ENCODE assay signal across 8 cellular contexts in the genomic region with DNA sequence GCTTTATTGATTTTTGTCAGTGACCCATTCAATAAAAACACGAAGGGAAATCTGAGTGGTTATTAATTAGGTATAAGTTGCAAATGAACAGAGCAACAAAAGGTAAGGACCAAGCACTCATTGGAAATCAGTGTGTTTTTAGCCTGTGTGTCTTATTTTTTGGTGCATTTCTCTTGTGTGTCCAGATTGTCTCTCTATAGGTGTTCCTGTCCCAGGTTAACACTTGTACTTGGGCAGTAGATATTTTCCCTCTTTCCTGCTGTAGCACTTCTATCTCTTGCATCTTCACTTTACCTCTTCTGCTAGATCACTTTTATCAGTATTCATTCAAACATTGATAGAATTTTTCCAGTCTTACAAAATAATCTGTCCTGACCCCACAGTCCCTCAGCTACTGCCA. TPM values are rescaled to one million over a fixed set of nuclear protein-coding genes. Genes with fewer than 3 reads are reported as not detected.
"Had no signal": no experiment of that assay in that cellular context is flagged by ENCODE, and none has a peak within 500 bp of the region (broad histone marks: within the 10 kb centered on the region; RNA-seq: fewer than 3 reads in every experiment).

No MANE protein-coding gene starts in this region.

- H3K9me3 Mint-ChIP-seq: HFFc6 had no signal

- H3K27ac ChIP-seq: GM23248 had no signal

- ATAC-seq: K562 had no signal

- H3K4me3 ChIP-seq: GM23248, HAP-1, K562 had no signal

- H3K27ac Mint-ChIP-seq: HFFc6 had no signal

- H3K4me3 Mint-ChIP-seq: HFFc6 had no signal

- DNase-seq: GOT3, H7, HFFc6 had no signal

- H3K9me3 ChIP-seq: HAP-1 had no signal

- H3K4me1 ChIP-seq: HAP-1 had no signal

RNA-seq across cellular contexts. Expression of a gene that starts 56.6 kb away (rescaled TPM):
- total RNA-seq: GM23248, H4, H7, IMR-90, K562 had no signal
- polyA plus RNA-seq: GM23248, IMR-90, K562 had no signal
